In the genomic region with DNA sequence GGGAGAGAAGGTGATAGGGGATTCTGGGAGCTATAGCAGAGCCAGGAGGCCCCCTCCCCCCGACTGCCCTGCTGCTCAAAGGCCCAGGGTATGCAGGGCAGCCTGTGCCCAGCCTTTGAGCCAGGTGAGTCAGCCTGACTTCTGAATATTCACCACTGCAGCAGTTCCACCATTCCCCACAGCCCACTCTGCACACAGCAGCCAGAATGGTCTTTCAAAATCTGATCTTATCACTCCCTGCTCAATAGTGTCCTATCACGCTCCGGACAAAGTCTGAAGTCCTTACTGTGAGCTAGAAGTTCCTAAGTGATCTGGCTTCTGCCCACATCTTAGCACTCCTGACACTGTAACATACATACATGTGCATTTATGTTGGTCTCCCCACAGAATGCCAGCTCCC, we compare ENCODE assay signal across 1 cellular context.
TF ChIP-seq lines count a peak whose summit lies in the region.

No MANE protein-coding gene starts in this region.

TF ChIP-seq in WTC11, 78 proteins besides CTCF, POLR2A, EP300 and RAD21 (continued from another document):
- TF ChIP-seq, protein P1, sequence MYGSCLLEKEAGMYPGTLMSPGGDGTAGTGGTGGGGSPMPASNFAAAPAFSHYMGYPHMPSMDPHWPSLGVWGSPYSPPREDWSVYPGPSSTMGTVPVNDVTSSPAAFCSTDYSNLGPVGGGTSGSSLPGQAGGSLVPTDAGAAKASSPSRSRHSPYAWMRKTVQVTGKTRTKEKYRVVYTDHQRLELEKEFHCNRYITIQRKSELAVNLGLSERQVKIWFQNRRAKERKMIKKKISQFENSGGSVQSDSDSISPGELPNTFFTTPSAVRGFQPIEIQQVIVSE (CRISPR knock-in tag; IDR thresholded peaks at IDR 0.05; ENCODE audit: borderline replicate concordance) = no peak
